Comparison of ENCODE assay signal across 8 cellular contexts in genomic region chr15:88454867-88455810, GRCh38. TPM values are rescaled to one million over a fixed set of nuclear protein-coding genes. Genes with fewer than 3 reads are reported as not detected.
DNase-seq lines count a peak whose midpoint lies in the region; ATAC-seq and TF ChIP-seq lines count a peak whose summit lies in the region.

No MANE protein-coding gene starts in this region.

- peaks cover 1% of the 10 kb centered on the region; the same call in 1 of the 2 replicates for H3K4me1 ChIP-seq in IMR-90 (ENCODE audit: control insufficient read depth, insufficient read depth, low read length)
- H3K4me1 ChIP-seq in OCI-LY1 (ENCODE audit: insufficient read depth, low read length, severe bottlenecking) = no peaks in the 10 kb centered on the region
- H3K4me1 ChIP-seq in heart left ventricle = peaks cover 0 to 16% (median 7%) of the 10 kb centered on the region in 12 donors

- no peak overlapping the region for H4K8ac ChIP-seq in IMR-90 (ENCODE audit: low read depth in 2 of 2, low read length in 2 of 2)

- no peak overlapping the region for H4K5ac ChIP-seq in IMR-90 (ENCODE audit: low read depth, low read length)

- H3K4me2 ChIP-seq in IMR-90 (ENCODE audit: low read depth, low read length) (no peak overlapping the region), OCI-LY1 (ENCODE audit: low read length) (no peak overlapping the region)

- POLR2A ChIA-PET in IMR-90 (lab: Charles Lee; ENCODE audit: unreplicated experiment) = no interaction called here

- H3K9ac ChIP-seq in IMR-90 (ENCODE audit: low read depth, low read length) (no peak overlapping the region), OCI-LY1 (ENCODE audit: low read length) (no peak overlapping the region)

- H3K18ac ChIP-seq in IMR-90 (ENCODE audit: low read depth, low read length) = no peak overlapping the region

- H3K9me3 Mint-ChIP-seq in activated naive CD8-positive, alpha-beta T cell treated with anti-CD3 and anti-CD28 coated beads for 36 hours = no peaks in the 10 kb centered on the region

- H3K4me1 Mint-ChIP-seq in activated naive CD8-positive, alpha-beta T cell treated with anti-CD3 and anti-CD28 coated beads for 36 hours = peaks cover 2% of the 10 kb centered on the region

- 14% methylated on average over 6 of the region's 9 CpGs; no CpG with 5 or more reads in 1 of the 2 experiments for WGBS in IMR-90 (ENCODE audit: extremely low coverage in 2 of 2, insufficient read length in 1 of 2), 2 experiments
- WGBS in heart left ventricle, 4 donors = 25 to 35% (median 30%) methylated on average over 8 to 9 of the region's 9 CpGs

- no peak overlapping the region for H3K4me3 Mint-ChIP-seq in activated naive CD8-positive, alpha-beta T cell treated with anti-CD3 and anti-CD28 coated beads for 36 hours

- no peak overlapping the region for H3K56ac ChIP-seq in IMR-90 (ENCODE audit: extremely low read depth, insufficient read depth, low read length)

- H3K4ac ChIP-seq in IMR-90 (ENCODE audit: low read depth, low read length) = no peak overlapping the region

- H2BK20ac ChIP-seq in IMR-90 (ENCODE audit: low read depth, low read length) = no peak overlapping the region

- peaks cover 4% of the 10 kb centered on the region; the same call in 1 of the 2 replicates for H3K27me3 ChIP-seq in IMR-90 (ENCODE audit: control insufficient read depth, insufficient read depth, low read length)
- H3K27me3 ChIP-seq in OCI-LY1 (ENCODE audit: insufficient read depth, low read length) = no peaks in the 10 kb centered on the region
- H3K27me3 ChIP-seq in heart left ventricle = no peaks in the 10 kb centered on the region

- no peaks in the 10 kb centered on the region for H3K9me2 ChIP-seq in OCI-LY1 (ENCODE audit: low read depth, low read length)

- CTCF ChIA-PET in IMR-90 (lab: Yijun Ruan, JAX) = interaction anchor here (0.8 to 1.5 kb wide), 5 partner anchors 8 to 145 kb away, joined by 3 to 5 read pairs (median 4); no protein-coding TSS in a partner anchor

- H3K14ac ChIP-seq in IMR-90 (replicated peaks; ENCODE audit: low read depth, low read length) = no peak overlapping the region

- no peaks in the 10 kb centered on the region for H3F3A ChIP-seq in OCI-LY1 (ENCODE audit: insufficient read depth, low read length)

- no peak overlapping the region for H2AK5ac ChIP-seq in IMR-90 (ENCODE audit: low read depth, low read length)

- TF ChIP-seq CTCF in GM12864 (IDR thresholded peaks at IDR 0.05; ENCODE audit: low read depth, low read length, missing control alignments) (peak; percentile 85), IMR-90 (conservative IDR thresholded peaks at IDR 0.05; ENCODE audit: low read depth, low read length) (peak; percentile 71), OCI-LY1 (IDR thresholded peaks at IDR 0.05; ENCODE audit: low read length) (peak; percentile 82), heart left ventricle (IDR thresholded peaks at IDR 0.05) (peak; percentile 44 to 74 (median 56))

- H3K36me3 ChIP-seq in IMR-90 (ENCODE audit: control insufficient read depth, insufficient read depth, low read length) = peaks cover 14% of the 10 kb centered on the region
- peaks cover 24% of the 10 kb centered on the region for H3K36me3 ChIP-seq in OCI-LY1 (ENCODE audit: insufficient read depth, low read length)
- peaks cover 0 to 43% (median 34%) of the 10 kb centered on the region in 9 donors for H3K36me3 ChIP-seq in heart left ventricle

- H2BK5ac ChIP-seq in IMR-90 (ENCODE audit: low read depth, low read length, poor library complexity, severe bottlenecking) = no peak overlapping the region

- TF ChIP-seq RAD21 in IMR-90 (IDR thresholded peaks at IDR 0.05; ENCODE audit: low read length) = peak; percentile 68

- no peak overlapping the region for H2AK9ac ChIP-seq in IMR-90 (replicated peaks; ENCODE audit: low read depth, low read length, poor library complexity)

- H3K9me3 ChIP-seq in IMR-90 (ENCODE audit: control insufficient read depth, insufficient read depth, low read length) (no peaks in the 10 kb centered on the region), OCI-LY1 (ENCODE audit: low read length) (no peaks in the 10 kb centered on the region), heart left ventricle (no peaks in the 10 kb centered on the region)

- no TSS peak for BruUV-seq in IMR-90 (replicated peaks; lab: Mats Ljungman, UMichigan)

- H3K79me2 ChIP-seq in OCI-LY1 (ENCODE audit: insufficient read depth, low read length) = no peaks in the 10 kb centered on the region

- 0 out of 2 replicates have a peak, but pooled peaks cover 3% of the 10 kb centered on the region for H3K9me1 ChIP-seq in IMR-90 (ENCODE audit: insufficient read depth, low read length)

- dilution Hi-C loops in IMR-90 (cut with HindIII; ENCODE audit: low sequenced_read_pairs, unreplicated experiment) = no loop called here

- H3K4me3 ChIP-seq in GM12864 (ENCODE audit: low read depth, low read length) (no peak overlapping the region), IMR-90 (ENCODE audit: insufficient read depth, low read depth, low read length) (no peak overlapping the region), OCI-LY1 (ENCODE audit: low read depth, low read length, poor library complexity, severe bottlenecking) (no peak overlapping the region), heart left ventricle (no peak overlapping the region)

- H3K27me3 Mint-ChIP-seq in activated naive CD8-positive, alpha-beta T cell treated with anti-CD3 and anti-CD28 coated beads for 36 hours = no peaks in the 10 kb centered on the region

- H2AFZ ChIP-seq in IMR-90 (replicated peaks; ENCODE audit: low read length, poor library complexity) (peak overlapping the region; percentile 53), OCI-LY1 (ENCODE audit: low read length) (no peak overlapping the region)

- DNase-seq in GM12864 (ENCODE audit: low read depth) (no peak), IMR-90 (peak; percentile 69), heart left ventricle (peak in 4 of 5 donors; percentile 32 to 65 (median 42)), renal cortical epithelial cell (ENCODE audit: low read depth) (peak; percentile 67), NCI-H128 (lab: John Stamatoyannopoulos, UW; ENCODE audit: unreplicated experiment) (no peak)
- DNase-seq in activated naive CD8-positive, alpha-beta T cell treated with anti-CD3 and anti-CD28 coated beads for 36 hours = peak; percentile 37

- no peak overlapping the region for H4K91ac ChIP-seq in IMR-90 (ENCODE audit: insufficient read depth, low read depth, low read length)

- H3K36me3 Mint-ChIP-seq in activated naive CD8-positive, alpha-beta T cell treated with anti-CD3 and anti-CD28 coated beads for 36 hours = peaks cover 3% of the 10 kb centered on the region

- H2BK120ac ChIP-seq in IMR-90 (ENCODE audit: low read depth, low read length) = no peak overlapping the region

- no peaks in the 10 kb centered on the region for H3K79me1 ChIP-seq in IMR-90 (ENCODE audit: low read depth in 1 of 2, low read length in 2 of 2)

- in situ Hi-C loops in IMR-90 (cut with MboI; ENCODE audit: low sequenced_read_pairs) = no loop called here

- ATAC-seq in GM21825 (IDR thresholded peaks at IDR 0.05; ENCODE audit: unreplicated experiment) (peak; percentile 95), IMR-90 (ENCODE audit: low read depth) (peak; percentile 92), heart left ventricle (peak; percentile 26 to 83 (median 80))

- H4K20me1 ChIP-seq in IMR-90 (ENCODE audit: insufficient read depth, low read length) (no peaks in the 10 kb centered on the region), OCI-LY1 (ENCODE audit: insufficient read depth, low read length) (no peaks in the 10 kb centered on the region)

- H2BK15ac ChIP-seq in IMR-90 (ENCODE audit: low read depth, low read length) = no peak overlapping the region

- no peak for TF ChIP-seq POLR2A in IMR-90 (IDR thresholded peaks at IDR 0.05; ENCODE audit: low read depth, low read length)
- TF ChIP-seq POLR2A in heart left ventricle (IDR thresholded peaks at IDR 0.05) = no peak

- no peak overlapping the region for H3K27ac Mint-ChIP-seq in activated naive CD8-positive, alpha-beta T cell treated with anti-CD3 and anti-CD28 coated beads for 36 hours

- H3K27ac ChIP-seq in IMR-90 (ENCODE audit: insufficient read depth, low read length) (no peak overlapping the region), OCI-LY1 (ENCODE audit: low read depth, low read length, poor library complexity, severe bottlenecking) (no peak overlapping the region), heart left ventricle (peak overlapping the region in 3 of 12 donors; percentile 1 to 23 (median 2))

- intact Hi-C loops in IMR-90 (cut with micrococcal nuclease) = no loop called here
- intact Hi-C loops in heart left ventricle (cut with DNase I) = loop anchor here in 5 of 10 donors (5.0 to 10.0 kb wide), 5 partner anchors 180 to 1830 kb away; partner anchors contain the start of gene NTRK3 (in 1 of the 5)

- no peak overlapping the region for H3K23ac ChIP-seq in IMR-90 (ENCODE audit: low read depth, low read length)

TF ChIP-seq in IMR-90, 13 proteins besides CTCF, POLR2A, EP300 and RAD21:
- TF ChIP-seq SMC3 (IDR thresholded peaks at IDR 0.05; ENCODE audit: low read depth, low read length) (peak; percentile 47), NFE2L2 (IDR thresholded peaks at IDR 0.05; ENCODE audit: low read depth, low read length) (no peak)

RNA-seq across cellular contexts. Expression of gene MRPL46, which starts 12.0 kb away (rescaled TPM):
- total RNA-seq in IMR-90 (2012; rRNA removed) (14.2 and 16.4 TPM in 2 replicates), heart left ventricle (100 to 1,000 TPM in 1 of 9 donors, 10 to 100 TPM in 8; 40.7 to 113 (median 75.2) TPM), renal cortical epithelial cell (17.9 and 19.4 TPM in 2 replicates)
- polyA plus RNA-seq in IMR-90 (2012; rRNA removed) (24.2 and 28.1 TPM in 2 replicates), heart left ventricle (10 to 100 TPM; 79.5 to 92.8 TPM)
- 17.6 and 24.4 TPM in 2 replicates for polyA plus RNA-seq in IMR-90 (2012; cell fraction: cytosol; rRNA removed)
- polyA plus RNA-seq in IMR-90 (2012; cell fraction: nucleus; rRNA removed; ENCODE audit: low replicate concordance) = 7.7 and 15.2 TPM in 2 replicates
- total RNA-seq in activated naive CD8-positive, alpha-beta T cell treated with anti-CD3 and anti-CD28 coated beads for 36 hours = 10 to 100 TPM; 47.4 to 50.2 TPM

RNA-seq across cellular contexts. Expression of gene MRPS11, which starts 12.4 kb away (rescaled TPM):
- total RNA-seq in IMR-90 (2012; rRNA removed) = 45.5 and 66.1 TPM in 2 replicates
- 87.8 and 117 TPM in 2 replicates for polyA plus RNA-seq in IMR-90 (2012; rRNA removed)
- polyA plus RNA-seq in IMR-90 (2012; cell fraction: cytosol; rRNA removed) = 66.5 and 71.6 TPM in 2 replicates
- 26.7 and 31.5 TPM in 2 replicates for polyA plus RNA-seq in IMR-90 (2012; cell fraction: nucleus; rRNA removed; ENCODE audit: low replicate concordance)
- total RNA-seq in activated naive CD8-positive, alpha-beta T cell treated with anti-CD3 and anti-CD28 coated beads for 36 hours = 10 to 100 TPM; 82.9 to 85.2 TPM
- total RNA-seq in heart left ventricle = 10 to 100 TPM; 49.7 to 72.7 (median 59.0) TPM
- 10 to 100 TPM; 73.2 to 77.9 TPM for polyA plus RNA-seq in heart left ventricle
- 28.1 and 35.4 TPM in 2 replicates for total RNA-seq in renal cortical epithelial cell

Comparison
In these comparisons a context has a peak if more than half of its experiments do, and no peak if none do; other contexts are left out.
1. DNase-seq: peak in IMR-90 (single experiment), activated naive CD8-positive, alpha-beta T cell treated with anti-CD3 and anti-CD28 coated beads for 36 hours (single experiment), heart left ventricle (4 of 5) and renal cortical epithelial cell (single experiment); none in GM12864 (single experiment) and NCI-H128 (single experiment).
2. Peak in every context shown above with its lines, with median percentiles within 50 percentile points of each other: CTCF ChIP-seq and ATAC-seq.